Comparison of ENCODE assay signal across 13 cellular contexts in genomic region chr2:56168163-56168562, GRCh38.
DNase-seq lines count a peak whose midpoint lies in the region; ATAC-seq and FAIRE-seq lines count a peak whose summit lies in the region.
"Had no signal": no experiment of that assay in that cellular context is flagged by ENCODE, and none has a peak within 500 bp of the region (broad histone marks: within the 10 kb centered on the region; RNA-seq: fewer than 3 reads in every experiment).

No MANE protein-coding gene starts in this region.

- FAIRE-seq in HTR-8/SVneo (lab: Jason Lieb, UNC), result peak; percentile 71

- H3K27ac ChIP-seq in ACC112 (ENCODE audit: low read depth, low read length), result peak overlapping the region; percentile 8; the same call in 1 of the 2 replicates
- H3K27ac ChIP-seq: BLaER1, dorsolateral prefrontal cortex, tibial artery had no signal

- peaks cover 14% of the 10 kb centered on the region for H3K4me1 ChIP-seq in ACC112 (ENCODE audit: control insufficient read depth, insufficient read depth, low read length, unreplicated experiment)
- H3K4me1 ChIP-seq: BLaER1, tibial artery had no signal

- DNase-seq in HTR-8/SVneo (ENCODE audit: insufficient read length, low spot score) (peak; percentile 27), SHP77 treated with DMSO at 0.1 percent for 48 hours (lab: John Stamatoyannopoulos, UW) (peak; percentile 59), kidney glomerular epithelial cell (lab: John Stamatoyannopoulos, UW) (peak; percentile 54)
- DNase-seq: activated naive CD8-positive, alpha-beta T cell treated with anti-CD3 and anti-CD28 coated beads for 36 hours; dorsolateral prefrontal cortex; T-helper 9 cell; tibial artery had no signal

- H3K4me3 ChIP-seq in ACC112 (ENCODE audit: low read depth, low read length), result no peak overlapping the region
- H3K4me3 ChIP-seq: BLaER1, dorsolateral prefrontal cortex, tibial artery had no signal

- no peaks in the 10 kb centered on the region for H3K36me3 ChIP-seq in ACC112 (ENCODE audit: insufficient read depth, low read length)
- H3K36me3 ChIP-seq: BLaER1, tibial artery had no signal

- no peaks in the 10 kb centered on the region for H3K79me2 ChIP-seq in ACC112 (ENCODE audit: control insufficient read depth, insufficient read depth, low read length, unreplicated experiment)

- H3K27me3 ChIP-seq in ACC112 (ENCODE audit: insufficient read depth, low read length), result peaks cover 7% of the 10 kb centered on the region; the same call in 1 of the 2 replicates
- H3K27me3 ChIP-seq: BLaER1, tibial artery had no signal

- ATAC-seq in GM18517 (IDR thresholded peaks at IDR 0.05; ENCODE audit: unreplicated experiment) (no peak), GM18867 (IDR thresholded peaks at IDR 0.05; ENCODE audit: unreplicated experiment) (no peak), GM21786 (IDR thresholded peaks at IDR 0.05; ENCODE audit: unreplicated experiment) (no peak), HG02798 (IDR thresholded peaks at IDR 0.05; ENCODE audit: poor library complexity, unreplicated experiment) (no peak)

- H2AFZ ChIP-seq in ACC112 (ENCODE audit: low read length, unreplicated experiment), result no peak overlapping the region
